In the genomic region with DNA sequence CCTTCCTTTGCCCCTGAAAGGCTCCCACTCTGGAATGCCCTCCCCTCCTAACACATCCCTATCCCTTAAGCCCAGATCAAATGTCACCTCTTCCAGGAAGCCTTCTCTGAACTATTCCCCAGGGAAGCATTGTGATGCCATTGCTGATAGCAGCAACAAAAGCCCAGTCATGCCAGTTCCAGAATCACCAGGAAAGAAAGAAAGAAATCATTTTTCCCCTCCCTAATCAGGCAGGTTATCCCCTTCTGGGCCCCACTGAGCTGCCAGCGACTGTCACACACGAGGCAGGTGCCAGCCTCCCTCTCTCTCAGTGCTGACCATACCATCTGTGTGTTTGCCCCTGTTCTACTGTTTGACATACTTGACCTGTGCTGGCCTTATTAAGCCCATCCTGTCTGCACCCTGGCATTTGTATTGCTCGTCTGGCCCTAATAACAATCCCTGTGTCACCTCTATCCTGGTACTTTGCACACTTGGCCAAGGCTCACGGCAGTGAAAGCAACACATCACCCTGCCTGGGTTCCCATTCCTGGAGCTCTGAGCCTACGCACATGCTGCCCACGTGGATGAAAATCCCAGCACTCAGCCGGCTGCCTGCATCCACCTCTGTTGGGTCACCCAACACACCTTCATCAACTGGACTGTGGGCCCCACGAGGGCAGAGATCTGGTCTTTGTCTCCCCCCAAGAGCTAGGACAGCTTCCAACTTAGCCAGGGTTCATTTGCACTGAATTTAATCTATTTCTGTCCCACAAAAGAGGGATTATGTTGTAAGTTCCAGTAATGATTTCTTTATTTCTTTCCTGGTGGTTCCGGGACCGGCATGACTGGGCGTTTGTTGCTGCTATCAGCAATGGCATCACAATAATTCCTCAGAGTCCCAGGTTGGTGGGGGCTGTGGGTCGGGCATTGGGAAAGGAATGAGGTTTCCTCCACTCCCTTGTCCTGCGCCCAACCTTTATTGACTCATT, we compare ENCODE assay signal across 19 cellular contexts. TPM values are rescaled to one million over a fixed set of nuclear protein-coding genes. Genes with fewer than 3 reads are reported as not detected.
DNase-seq lines count a peak whose midpoint lies in the region; ATAC-seq, FAIRE-seq and TF ChIP-seq lines count a peak whose summit lies in the region.
"Had no signal": no experiment of that assay in that cellular context is flagged by ENCODE, and none has a peak within 500 bp of the region (broad histone marks: within the 10 kb centered on the region; RNA-seq: fewer than 3 reads in every experiment).

No MANE protein-coding gene starts in this region.

- under 1% methylated on average over 13 of the region's 13 CpGs for WGBS in K562 (ENCODE audit: insufficient coverage, low coverage, missing lambda C conversion rate)
- 39 to 51% (median 44%) methylated on average over 13 of the region's 13 CpGs for WGBS in psoas muscle, 3 donors

- TF ChIP-seq POLR2A in K562 (conservative IDR thresholded peaks at IDR 0.05) = no peak

- H3K4me3 ChIP-seq in K562 = no peak overlapping the region
- no peak overlapping the region for H3K4me3 ChIP-seq in mucosa of stomach (ENCODE audit: low read length)
- no peak overlapping the region for H3K4me3 ChIP-seq in psoas muscle
- H3K4me3 ChIP-seq: GM12878, lower lobe of right lung, tibial artery had no signal

- H3K9me3 ChIP-seq in K562 (replicated peaks; ENCODE audit: control insufficient read depth, insufficient read depth, low read depth, low read length) (no peaks in the 10 kb centered on the region), mucosa of stomach (ENCODE audit: control insufficient read depth, low read length) (no peaks in the 10 kb centered on the region), psoas muscle (no peaks in the 10 kb centered on the region)
- H3K9me3 ChIP-seq: lower lobe of right lung, tibial artery had no signal

- H3K9me1 ChIP-seq in K562 (ENCODE audit: control insufficient read depth, insufficient read depth, low read length) = no peaks in the 10 kb centered on the region

- POLR2A ChIA-PET in K562 (lab: Yijun Ruan, JAX) = no interaction called here

- CTCF ChIA-PET in K562 (lab: Yijun Ruan, JAX; ENCODE audit: low intra/inter-chr PET ratio) = no interaction called here

- H3K27ac ChIP-seq in K562 (ENCODE audit: extremely low read depth, low read depth, low read length) = no peak overlapping the region
- H3K27ac ChIP-seq in psoas muscle = no peak overlapping the region
- H3K27ac ChIP-seq: lower lobe of right lung, tibial artery had no signal

- peaks cover 38 to 71% of the 10 kb centered on the region in 2 experiments; a peak in 4 of 5 replicates for H3K27me3 ChIP-seq in K562 (ENCODE audit: control insufficient read depth in 2 of 2, insufficient read depth in 2 of 2, low read length in 2 of 2)
- H3K27me3 ChIP-seq in mucosa of stomach (ENCODE audit: control insufficient read depth, insufficient read depth, low read length) = no peaks in the 10 kb centered on the region
- H3K27me3 ChIP-seq in psoas muscle (ENCODE audit: insufficient read depth in 3 of 3, low read length in 2 of 3) = peaks cover 0 to 39% (median 6%) of the 10 kb centered on the region in 3 donors

- DNase-seq in cardiac septum (ENCODE audit: low spot score) = peak; percentile 20
- DNase-seq in left ventricle myocardium superior = no peak
- DNase-seq in K562 (ENCODE audit: extremely low read depth in 1 of 4, low spot score in 3 of 4) = no peak
- DNase-seq in iPS-NIHi7 (ENCODE audit: extremely low spot score) = no peak
- no peak for DNase-seq in psoas muscle
- no peak for DNase-seq in DMS79 treated with DMSO at 0.1 percent for 48 hours (lab: John Stamatoyannopoulos, UW)
- DNase-seq in posterior vena cava (ENCODE audit: low spot score) = no peak
- DNase-seq: activated CD4-positive, alpha-beta T cell treated with anti-CD3 and anti-CD28 coated beads for 4 hours; caudate nucleus; CD4-positive, alpha-beta memory T cell; effector memory CD8-positive, alpha-beta T cell; GOT3; lower lobe of right lung; NCI-H187 treated with DMSO at 0.1 percent for 48 hours; stimulated activated CD4-positive, alpha-beta T cell treated with anti-CD3 and anti-CD28 coated beads, Interleukin-2, amount 100 ng/mL, for 48 hours had no signal

- in situ Hi-C loops in K562 (cut with MboI) = no loop called here

- H4K20me1 ChIP-seq in K562 (replicated peaks; ENCODE audit: control insufficient read depth, insufficient read depth, low read length) = peaks cover 10% of the 10 kb centered on the region; the same call in 1 of the 2 replicates

- no peaks in the 10 kb centered on the region; a peak in 1 of 5 replicates for H3K4me1 ChIP-seq in K562 (replicated peaks in 1 of 2; ENCODE audit: control insufficient read depth in 2 of 2, insufficient read depth in 2 of 2, low read length in 2 of 2)
- H3K4me1 ChIP-seq in mucosa of stomach (ENCODE audit: control insufficient read depth, insufficient read depth, low read length) = peaks cover 67% of the 10 kb centered on the region
- H3K4me1 ChIP-seq in psoas muscle = no peaks in the 10 kb centered on the region
- H3K4me1 ChIP-seq: lower lobe of right lung, tibial artery had no signal

- ATAC-seq in left ventricle myocardium superior = no peak
- ATAC-seq in K562 = no peak
- ATAC-seq in psoas muscle = no peak
- ATAC-seq: effector memory CD8-positive, alpha-beta T cell; GM12878 had no signal

- H3K4me2 ChIP-seq in K562 (ENCODE audit: insufficient read depth, low read length) = no peak overlapping the region

- intact Hi-C loops in cardiac septum (cut with DNase I) (no loop called here), left ventricle myocardium superior (cut with micrococcal nuclease) (no loop called here), K562 (cut with micrococcal nuclease) (no loop called here), psoas muscle (cut with DNase I) (no loop called here), posterior vena cava (cut with DNase I) (no loop called here)

- H3K9ac ChIP-seq in K562 (ENCODE audit: insufficient read depth in 1 of 2, low read depth in 2 of 2, low read length in 2 of 2) = no peak overlapping the region
- H3K9ac ChIP-seq in mucosa of stomach (ENCODE audit: low read length) = peak overlapping the region; percentile 44

- no peak for FAIRE-seq in K562 (lab: Jason Lieb, UNC)
- FAIRE-seq: GM12878 had no signal

- no TSS peak for BruUV-seq in K562 (replicated peaks; lab: Mats Ljungman, UMichigan)

- TF ChIP-seq CTCF in K562 (IDR thresholded peaks at IDR 0.05 in 2 of 3, conservative IDR thresholded peaks at IDR 0.05 in 1 of 3; ENCODE audit: insufficient read depth in 2 of 3, low read depth in 1 of 3, low read length in 3 of 3) (no peak), psoas muscle (IDR thresholded peaks at IDR 0.05) (no peak)

- H3K79me2 ChIP-seq in K562 (ENCODE audit: control insufficient read depth, insufficient read depth, low read length) = no peaks in the 10 kb centered on the region

- H3K36me3 ChIP-seq in K562 (ENCODE audit: control insufficient read depth, insufficient read depth, low read length) = no peaks in the 10 kb centered on the region
- H3K36me3 ChIP-seq in mucosa of stomach (ENCODE audit: control insufficient read depth, insufficient read depth, low read length) = no peaks in the 10 kb centered on the region
- H3K36me3 ChIP-seq in psoas muscle (ENCODE audit: insufficient read depth in 1 of 2, low read depth in 1 of 2) = no peaks in the 10 kb centered on the region
- H3K36me3 ChIP-seq: lower lobe of right lung, tibial artery had no signal

- no peak for TF ChIP-seq RAD21 in K562 (CRISPR knock-in tag; conservative IDR thresholded peaks at IDR 0.05 in 1 of 2, IDR thresholded peaks at IDR 0.05 in 1 of 2)

- no peak for TF ChIP-seq EP300 in K562 (IDR thresholded peaks at IDR 0.05; ENCODE audit: low read length)

- no peak overlapping the region for H2AFZ ChIP-seq in K562 (ENCODE audit: low read depth, low read length)

RNA-seq across cellular contexts. Expression of gene BPIFB1, which starts 5.3 kb away (rescaled TPM):
- not detected for total RNA-seq in cardiac septum
- total RNA-seq in left ventricle myocardium superior = not detected
- total RNA-seq in K562 (2011; cell fraction: chromatin; rRNA removed; ENCODE audit: low replicate concordance) = not detected in 2 replicates
- not detected in 2 replicates for total RNA-seq in K562 (2011; cell fraction: nucleolus; rRNA removed)
- total RNA-seq in K562 (2011; cell fraction: nucleoplasm; rRNA removed) = not detected in 2 replicates
- not detected in 2 replicates for total RNA-seq in K562 (2014; rRNA removed)
- not detected in 2 replicates for total RNA-seq in K562 (2014; rRNA removed; fragmentation: Illumina TruSeq; extraction: Trizol)
- total RNA-seq in K562 (2015; rRNA removed; fragmentation: Illumina TruSeq; extraction: Trizol) = not detected in 2 replicates
- 0.11 TPM in 1 of 2 replicates, not detected in the other for total RNA-seq in K562 (2021)
- polyA plus RNA-seq in K562 (2011; rRNA removed) = not detected in 2 replicates
- not detected in 2 replicates for polyA plus RNA-seq in K562 (2011; cell fraction: cytosol; rRNA removed)
- polyA plus RNA-seq in K562 (2011; cell fraction: nucleus; rRNA removed) = not detected in 2 replicates
- polyA plus RNA-seq in K562 (2012) = not detected in 2 replicates
- not detected in 2 replicates for polyA plus RNA-seq in K562 (2014; fragmentation: Illumina TruSeq; extraction: Trizol)
- polyA plus RNA-seq in K562 (2014; fragmentation: Nextera tagmentation; extraction: Ambion mirVana) = not detected
- polyA plus RNA-seq in K562 (2014; rRNA removed) = not detected in 2 replicates
- polyA minus RNA-seq in K562 (2011; rRNA and poly(A)+ RNA removed) = not detected in 2 replicates
- not detected in 2 replicates for polyA minus RNA-seq in K562 (2011; cell fraction: cytosol; rRNA and poly(A)+ RNA removed)
- polyA minus RNA-seq in K562 (2011; cell fraction: nucleus; rRNA and poly(A)+ RNA removed) = not detected in 2 replicates
- not detected for total RNA-seq in psoas muscle
- polyA plus RNA-seq in psoas muscle = under 1 TPM in 1 of 3 donors, not detected in 2; 0.04 TPM
- not detected for total RNA-seq in posterior vena cava
- total RNA-seq: CD4-positive, alpha-beta memory T cell; MCF 10A had no signal
- polyA plus RNA-seq: CD4-positive, alpha-beta memory T cell; GM12878 had no signal

RNA-seq across cellular contexts. Expression of gene BPIFA1, which starts 42.0 kb away (rescaled TPM):
- total RNA-seq in cardiac septum = not detected
- not detected for total RNA-seq in left ventricle myocardium superior
- total RNA-seq in K562 (2011; cell fraction: chromatin; rRNA removed; ENCODE audit: low replicate concordance) = not detected in 2 replicates
- total RNA-seq in K562 (2011; cell fraction: nucleolus; rRNA removed) = not detected in 2 replicates
- total RNA-seq in K562 (2011; cell fraction: nucleoplasm; rRNA removed) = not detected in 2 replicates
- not detected in 2 replicates for total RNA-seq in K562 (2014; rRNA removed)
- total RNA-seq in K562 (2014; rRNA removed; fragmentation: Illumina TruSeq; extraction: Trizol) = not detected in 2 replicates
- total RNA-seq in K562 (2015; rRNA removed; fragmentation: Illumina TruSeq; extraction: Trizol) = not detected in 2 replicates
- total RNA-seq in K562 (2021) = not detected in 2 replicates
- polyA plus RNA-seq in K562 (2011; rRNA removed) = not detected in 2 replicates
- not detected in 2 replicates for polyA plus RNA-seq in K562 (2011; cell fraction: cytosol; rRNA removed)
- polyA plus RNA-seq in K562 (2011; cell fraction: nucleus; rRNA removed) = not detected in 2 replicates
- polyA plus RNA-seq in K562 (2012) = not detected in 2 replicates
- polyA plus RNA-seq in K562 (2014; fragmentation: Illumina TruSeq; extraction: Trizol) = not detected in 2 replicates
- polyA plus RNA-seq in K562 (2014; fragmentation: Nextera tagmentation; extraction: Ambion mirVana) = not detected
- polyA plus RNA-seq in K562 (2014; rRNA removed) = not detected in 2 replicates
- not detected in 2 replicates for polyA minus RNA-seq in K562 (2011; rRNA and poly(A)+ RNA removed)
- not detected in 2 replicates for polyA minus RNA-seq in K562 (2011; cell fraction: cytosol; rRNA and poly(A)+ RNA removed)
- not detected in 2 replicates for polyA minus RNA-seq in K562 (2011; cell fraction: nucleus; rRNA and poly(A)+ RNA removed)
- not detected for total RNA-seq in psoas muscle
- not detected for polyA plus RNA-seq in psoas muscle
- total RNA-seq in posterior vena cava = not detected
- total RNA-seq: CD4-positive, alpha-beta memory T cell; GM12878; MCF 10A had no signal
- polyA plus RNA-seq: CD4-positive, alpha-beta memory T cell; GM12878 had no signal
